18 cellular contexts compared by ENCODE assay signal in the genomic region with DNA sequence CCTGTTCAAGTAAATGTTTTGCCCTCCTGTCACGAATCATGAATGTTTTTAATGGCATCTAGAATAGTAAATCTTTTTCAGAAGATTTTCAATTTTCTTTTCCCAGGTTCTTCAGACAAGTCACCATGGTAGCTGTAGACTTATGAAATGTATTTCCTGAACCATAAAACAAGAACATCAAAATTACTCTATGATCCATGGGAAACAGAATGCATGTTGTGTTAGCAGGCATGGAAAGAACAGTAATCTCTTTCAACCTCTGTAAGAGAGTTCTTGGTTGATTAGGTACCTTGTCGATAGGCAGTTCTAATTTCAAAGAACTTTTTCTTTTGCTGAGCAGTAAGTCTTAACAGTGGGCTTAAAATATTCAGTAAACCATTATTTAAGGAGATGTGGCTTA. TPM values are rescaled to one million over a fixed set of nuclear protein-coding genes. Genes with fewer than 3 reads are reported as not detected.
DNase-seq lines count a peak whose midpoint lies in the region; ATAC-seq, FAIRE-seq and TF ChIP-seq lines count a peak whose summit lies in the region.
"Had no signal": no experiment of that assay in that cellular context is flagged by ENCODE, and none has a peak within 500 bp of the region (broad histone marks: within the 10 kb centered on the region; RNA-seq: fewer than 3 reads in every experiment).

No MANE protein-coding gene starts in this region.

- WGBS in A549 (ENCODE audit: missing lambda C conversion rate): 79% methylated on average over 2 of the region's 2 CpGs
- WGBS in K562 (ENCODE audit: insufficient coverage, low coverage, missing lambda C conversion rate): 62% methylated on average over 2 of the region's 2 CpGs
- 84 to 91% (median 86%) methylated on average over 2 of the region's 2 CpGs for WGBS in stomach, 5 donors

- H3K9ac ChIP-seq in K562 (ENCODE audit: insufficient read depth in 1 of 2, low read depth in 2 of 2, low read length in 2 of 2): no peak overlapping the region

- BruUV-seq in Calu3 (replicated peaks; lab: Mats Ljungman, UMichigan): no TSS peak
- no TSS peak for BruUV-seq in K562 (replicated peaks; lab: Mats Ljungman, UMichigan)

- ATAC-seq in A549 (no peak), K562 (no peak), upper lobe of right lung (no peak)

- TF ChIP-seq EP300 in A549 (IDR thresholded peaks at IDR 0.05) (no peak), K562 (IDR thresholded peaks at IDR 0.05; ENCODE audit: low read length) (no peak), stomach (IDR thresholded peaks at IDR 0.05) (no peak)

- TF ChIP-seq POLR2A in A549 (IDR thresholded peaks at IDR 0.05; ENCODE audit: low read length) (no peak), K562 (conservative IDR thresholded peaks at IDR 0.05) (no peak), stomach (IDR thresholded peaks at IDR 0.05) (no peak)

- peaks cover 9% of the 10 kb centered on the region; the same call in 1 of the 3 replicates for H3K36me3 ChIP-seq in K562 (ENCODE audit: control insufficient read depth, insufficient read depth, low read length)
- peaks cover 3 to 29% (median 27%) of the 10 kb centered on the region in 4 donors for H3K36me3 ChIP-seq in stomach
- H3K36me3 ChIP-seq in upper lobe of right lung: no peaks in the 10 kb centered on the region
- H3K36me3 ChIP-seq: BE2C had no signal

- no peak for FAIRE-seq in A549 (lab: Jason Lieb, UNC)
- FAIRE-seq in K562 (lab: Jason Lieb, UNC): no peak

- no peaks in the 10 kb centered on the region for H3K9me3 Mint-ChIP-seq in Calu3 (ENCODE audit: low read depth, unreplicated experiment)
- H3K9me3 Mint-ChIP-seq: CD4-positive, CD25-positive, alpha-beta regulatory T cell; CD8-positive, alpha-beta memory T cell had no signal

- DNase-seq in A549 (ENCODE audit: low read depth in 1 of 2, low spot score in 1 of 2) (no peak), Calu3 (no peak), K562 (ENCODE audit: extremely low read depth in 1 of 4, low spot score in 3 of 4) (no peak), stomach (no peak), upper lobe of right lung (no peak), cerebellar cortex (ENCODE audit: low spot score) (no peak), epidermal melanocyte (ENCODE audit: insufficient read length, low spot score) (no peak)
- DNase-seq: 8988T; BE2C; C1 segment of cervical spinal cord; CD4-positive, CD25-positive, alpha-beta regulatory T cell; CD8-positive, alpha-beta memory T cell; COR-L47; DMS79 treated with DMSO at 0.1 percent for 48 hours; GF-D8; H9; IMR-90; KBM-7 had no signal

- H3K4me3 Mint-ChIP-seq in Calu3 (ENCODE audit: low read depth, unreplicated experiment): no peak overlapping the region
- H3K4me3 Mint-ChIP-seq: CD4-positive, CD25-positive, alpha-beta regulatory T cell; CD8-positive, alpha-beta memory T cell; H9 had no signal

- intact Hi-C loops in Calu3 (cut with micrococcal nuclease; ENCODE audit: unreplicated experiment) (no loop called here), K562 (cut with micrococcal nuclease) (loop anchor here (5.0 to 10.0 kb wide), 4 partner anchors 92 to 454 kb away; no protein-coding TSS in a partner anchor), stomach (cut with DNase I; ENCODE audit: low total_unique reads) (no loop called here), upper lobe of right lung (cut with DNase I) (no loop called here)

- no peaks in the 10 kb centered on the region for H3K79me2 ChIP-seq in K562 (ENCODE audit: control insufficient read depth, insufficient read depth, low read length)

- H3K4me1 ChIP-seq in A549 (peaks cover 83% of the 10 kb centered on the region), K562 (replicated peaks in 1 of 2; ENCODE audit: control insufficient read depth in 2 of 2, insufficient read depth in 2 of 2, low read length in 2 of 2) (peaks cover 18 to 20% of the 10 kb centered on the region in 2 experiments; a peak in 4 of 5 replicates), stomach (peaks cover 0 to 36% (median 16%) of the 10 kb centered on the region in 4 donors), upper lobe of right lung (peaks cover 10% of the 10 kb centered on the region)
- H3K4me1 ChIP-seq: BE2C had no signal

- in situ Hi-C loops in K562 (cut with MboI): loop anchor here (5.0 kb wide), 2 partner anchors 133 to 302 kb away; no protein-coding TSS in a partner anchor

- H2AFZ ChIP-seq in K562 (ENCODE audit: low read depth, low read length): no peak overlapping the region

- H3K4me2 ChIP-seq in A549 (peak overlapping the region; percentile 58), K562 (ENCODE audit: insufficient read depth, low read length) (no peak overlapping the region)

- peak overlapping the region; percentile 19 for H3K27ac Mint-ChIP-seq in Calu3 (ENCODE audit: unreplicated experiment)
- H3K27ac Mint-ChIP-seq: CD4-positive, CD25-positive, alpha-beta regulatory T cell; CD8-positive, alpha-beta memory T cell; H9 had no signal

- no peaks in the 10 kb centered on the region for H3K27me3 ChIP-seq in K562 (ENCODE audit: control insufficient read depth in 2 of 2, insufficient read depth in 2 of 2, low read length in 2 of 2)
- no peaks in the 10 kb centered on the region for H3K27me3 ChIP-seq in stomach
- H3K27me3 ChIP-seq in upper lobe of right lung: no peaks in the 10 kb centered on the region
- H3K27me3 ChIP-seq: BE2C had no signal

- peaks cover 3% of the 10 kb centered on the region for H3K36me3 Mint-ChIP-seq in Calu3 (ENCODE audit: insufficient read depth, unreplicated experiment)
- H3K36me3 Mint-ChIP-seq: CD4-positive, CD25-positive, alpha-beta regulatory T cell; CD8-positive, alpha-beta memory T cell had no signal

- no peaks in the 10 kb centered on the region for H3K9me1 ChIP-seq in K562 (ENCODE audit: control insufficient read depth, insufficient read depth, low read length)

- H3K9me3 ChIP-seq in A549 (no peaks in the 10 kb centered on the region), K562 (replicated peaks; ENCODE audit: control insufficient read depth, insufficient read depth, low read depth, low read length) (no peaks in the 10 kb centered on the region), stomach (no peaks in the 10 kb centered on the region), upper lobe of right lung (no peaks in the 10 kb centered on the region)
- H3K9me3 ChIP-seq: BE2C had no signal

- CTCF ChIA-PET in A549 (lab: Yijun Ruan, JAX): interaction anchor here (2.1 to 6.1 kb wide), 2 partner anchors 130 to 302 kb away, joined by 6 to 148 read pairs; no protein-coding TSS in a partner anchor
- CTCF ChIA-PET in Calu3 (lab: Charles Lee): no interaction called here
- CTCF ChIA-PET in K562 (lab: Yijun Ruan, JAX; ENCODE audit: low intra/inter-chr PET ratio): interaction anchor here (1.0 to 1.9 kb wide), 2 partner anchors 131 to 303 kb away, joined by 3 to 13 read pairs; no protein-coding TSS in a partner anchor

- H3K4me3 ChIP-seq in A549: no peak overlapping the region
- H3K4me3 ChIP-seq in K562: no peak overlapping the region
- H3K4me3 ChIP-seq in stomach: no peak overlapping the region
- H3K4me3 ChIP-seq in upper lobe of right lung: no peak overlapping the region

- no peaks in the 10 kb centered on the region for H3K27me3 Mint-ChIP-seq in Calu3 (ENCODE audit: unreplicated experiment)
- H3K27me3 Mint-ChIP-seq: CD4-positive, CD25-positive, alpha-beta regulatory T cell had no signal

- TF ChIP-seq RAD21 in A549 (conservative IDR thresholded peaks at IDR 0.05 in 1 of 2, IDR thresholded peaks at IDR 0.05 in 1 of 2) (no peak), K562 (CRISPR knock-in tag; conservative IDR thresholded peaks at IDR 0.05 in 1 of 2, IDR thresholded peaks at IDR 0.05 in 1 of 2) (no peak)

- no peak for TF ChIP-seq CTCF in A549 (IDR thresholded peaks at IDR 0.05)
- TF ChIP-seq CTCF in Calu3 (IDR thresholded peaks at IDR 0.05; ENCODE audit: unreplicated experiment): no peak
- TF ChIP-seq CTCF in K562 (IDR thresholded peaks at IDR 0.05 in 2 of 3, conservative IDR thresholded peaks at IDR 0.05 in 1 of 3; ENCODE audit: insufficient read depth in 2 of 3, low read depth in 1 of 3, low read length in 3 of 3): no peak
- no peak for TF ChIP-seq CTCF in stomach (IDR thresholded peaks at IDR 0.05)
- TF ChIP-seq CTCF in upper lobe of right lung (IDR thresholded peaks at IDR 0.05): no peak

- H3K27ac ChIP-seq in A549 (peak overlapping the region; percentile 81 to 93), K562 (ENCODE audit: extremely low read depth, low read depth, low read length) (peak overlapping the region; percentile 82; the same call in 2 of the 3 replicates), stomach (peak overlapping the region in 4 of 5 donors; percentile 75 to 90 (median 84)), upper lobe of right lung (no peak overlapping the region)

- POLR2A ChIA-PET in A549 (lab: Yijun Ruan, JAX): no interaction called here
- POLR2A ChIA-PET in K562 (lab: Yijun Ruan, JAX): no interaction called here

- H3K4me1 Mint-ChIP-seq in Calu3 (ENCODE audit: low read depth, unreplicated experiment): peaks cover 24% of the 10 kb centered on the region
- H3K4me1 Mint-ChIP-seq: CD8-positive, alpha-beta memory T cell had no signal

- H4K20me1 ChIP-seq in K562 (replicated peaks; ENCODE audit: control insufficient read depth, insufficient read depth, low read length): no peaks in the 10 kb centered on the region

RNA-seq across cellular contexts. Expression of gene AKR1C1, which starts 17.6 kb away (rescaled TPM):
- 1,148 and 1,445 TPM in 2 replicates for polyA plus RNA-seq in A549 (2011; rRNA removed)
- 341 and 343 TPM in 2 replicates for polyA plus RNA-seq in A549 (2012; cell fraction: cytosol; rRNA removed)
- 297 and 392 TPM in 2 replicates for polyA plus RNA-seq in A549 (2012; cell fraction: nucleus; rRNA removed)
- 642 to 1,056 TPM (median 970 TPM) in 3 replicates for polyA plus RNA-seq in A549 (2017; fragmentation: RNase III; extraction: RNeasy Plus Mini Kit Qiagen cat#74134 plus additional on column Dnase treatment)
- 365 and 496 TPM in 2 replicates for polyA minus RNA-seq in A549 (2011; rRNA and poly(A)+ RNA removed)
- 10.2 and 17.3 TPM in 2 replicates for total RNA-seq in Calu3 (2022)
- 36.5 and 72.6 TPM in 2 replicates for total RNA-seq in K562 (2011; cell fraction: chromatin; rRNA removed; ENCODE audit: low replicate concordance)
- 22.3 and 25.3 TPM in 2 replicates for total RNA-seq in K562 (2011; cell fraction: nucleolus; rRNA removed)
- 38.8 and 56.3 TPM in 2 replicates for total RNA-seq in K562 (2011; cell fraction: nucleoplasm; rRNA removed)
- 43.5 and 48.7 TPM in 2 replicates for total RNA-seq in K562 (2014; rRNA removed)
- 82.4 and 83.2 TPM in 2 replicates for total RNA-seq in K562 (2014; rRNA removed; fragmentation: Illumina TruSeq; extraction: Trizol)
- 63.9 and 67.7 TPM in 2 replicates for total RNA-seq in K562 (2015; rRNA removed; fragmentation: Illumina TruSeq; extraction: Trizol)
- 75.9 and 80.0 TPM in 2 replicates for total RNA-seq in K562 (2021)
- 50.5 and 180 TPM in 2 replicates for polyA plus RNA-seq in K562 (2011; rRNA removed)
- polyA plus RNA-seq in K562 (2011; cell fraction: cytosol; rRNA removed): 36.9 and 138 TPM in 2 replicates
- 29.3 and 50.1 TPM in 2 replicates for polyA plus RNA-seq in K562 (2011; cell fraction: nucleus; rRNA removed)
- polyA plus RNA-seq in K562 (2012): 65.7 and 95.2 TPM in 2 replicates
- 118 and 119 TPM in 2 replicates for polyA plus RNA-seq in K562 (2014; fragmentation: Illumina TruSeq; extraction: Trizol)
- polyA plus RNA-seq in K562 (2014; fragmentation: Nextera tagmentation; extraction: Ambion mirVana): 10 to 100 TPM; 74.3 to 83.8 TPM
- polyA plus RNA-seq in K562 (2014; rRNA removed): 86.6 and 88.7 TPM in 2 replicates
- polyA minus RNA-seq in K562 (2011; rRNA and poly(A)+ RNA removed): 37.0 and 121 TPM in 2 replicates
- 9.2 and 47.7 TPM in 2 replicates for polyA minus RNA-seq in K562 (2011; cell fraction: cytosol; rRNA and poly(A)+ RNA removed)
- 23.7 and 26.7 TPM in 2 replicates for polyA minus RNA-seq in K562 (2011; cell fraction: nucleus; rRNA and poly(A)+ RNA removed)
- total RNA-seq in stomach: 100 to 1,000 TPM in 1 of 5 donors, 10 to 100 TPM in 4; 17.4 to 227 (median 63.4) TPM
- 100 to 1,000 TPM; 110 to 378 (median 130) TPM for polyA plus RNA-seq in stomach
- total RNA-seq in upper lobe of right lung: 42.0 TPM
- polyA plus RNA-seq: CD8-positive, alpha-beta memory T cell had no signal

RNA-seq across cellular contexts. Expression of gene AKR1C2, which starts 22.9 kb away (rescaled TPM):
- polyA plus RNA-seq in A549 (2011; rRNA removed) (6,607 and 6,805 TPM in 2 replicates), A549 (2017; fragmentation: RNase III; extraction: RNeasy Plus Mini Kit Qiagen cat#74134 plus additional on column Dnase treatment) (5,292 to 5,660 TPM (median 5,410 TPM) in 3 replicates), K562 (2011; rRNA removed) (27.8 and 74.0 TPM in 2 replicates), K562 (2014; fragmentation: Illumina TruSeq; extraction: Trizol) (29.9 and 30.5 TPM in 2 replicates), K562 (2014; fragmentation: Nextera tagmentation; extraction: Ambion mirVana) (10 to 100 TPM; 49.2 to 59.2 TPM), K562 (2014; rRNA removed) (29.0 and 35.4 TPM in 2 replicates), stomach (100 to 1,000 TPM in 1 of 3 donors, 10 to 100 TPM in 2; 40.0 to 507 (median 61.5) TPM)
- polyA plus RNA-seq in A549 (2012; cell fraction: cytosol; rRNA removed): 2,138 and 2,314 TPM in 2 replicates
- 1,646 and 2,223 TPM in 2 replicates for polyA plus RNA-seq in A549 (2012; cell fraction: nucleus; rRNA removed)
- 1,944 and 2,314 TPM in 2 replicates for polyA minus RNA-seq in A549 (2011; rRNA and poly(A)+ RNA removed)
- total RNA-seq in Calu3 (2022) (10.6 and 13.2 TPM in 2 replicates), K562 (2014; rRNA removed) (13.8 and 15.1 TPM in 2 replicates), K562 (2014; rRNA removed; fragmentation: Illumina TruSeq; extraction: Trizol) (28.2 and 30.5 TPM in 2 replicates), K562 (2015; rRNA removed; fragmentation: Illumina TruSeq; extraction: Trizol) (20.4 and 20.8 TPM in 2 replicates), K562 (2021) (29.4 and 31.3 TPM in 2 replicates), stomach (100 to 1,000 TPM in 2 of 5 donors, 10 to 100 TPM in 3; 30.4 to 168 (median 64.8) TPM), upper lobe of right lung (22.5 TPM)
- 9.6 and 17.1 TPM in 2 replicates for total RNA-seq in K562 (2011; cell fraction: chromatin; rRNA removed; ENCODE audit: low replicate concordance)
- total RNA-seq in K562 (2011; cell fraction: nucleolus; rRNA removed): 5.5 and 5.8 TPM in 2 replicates
- total RNA-seq in K562 (2011; cell fraction: nucleoplasm; rRNA removed): 7.6 and 12.6 TPM in 2 replicates
- 15.3 and 30.7 TPM in 2 replicates for polyA plus RNA-seq in K562 (2011; cell fraction: cytosol; rRNA removed)
- polyA plus RNA-seq in K562 (2011; cell fraction: nucleus; rRNA removed): 16.8 and 23.7 TPM in 2 replicates
- polyA plus RNA-seq in K562 (2012): 27.7 and 32.2 TPM in 2 replicates
- polyA minus RNA-seq in K562 (2011; rRNA and poly(A)+ RNA removed): 15.3 and 36.2 TPM in 2 replicates
- polyA minus RNA-seq in K562 (2011; cell fraction: cytosol; rRNA and poly(A)+ RNA removed): 5.4 and 16.5 TPM in 2 replicates
- 5.4 and 5.9 TPM in 2 replicates for polyA minus RNA-seq in K562 (2011; cell fraction: nucleus; rRNA and poly(A)+ RNA removed)
- total RNA-seq: CD4-positive, CD25-positive, alpha-beta regulatory T cell; CD8-positive, alpha-beta memory T cell had no signal
- polyA plus RNA-seq: CD4-positive, CD25-positive, alpha-beta regulatory T cell; CD8-positive, alpha-beta memory T cell had no signal
